ENCODE assay signal across 15 cellular contexts in the genomic region with DNA sequence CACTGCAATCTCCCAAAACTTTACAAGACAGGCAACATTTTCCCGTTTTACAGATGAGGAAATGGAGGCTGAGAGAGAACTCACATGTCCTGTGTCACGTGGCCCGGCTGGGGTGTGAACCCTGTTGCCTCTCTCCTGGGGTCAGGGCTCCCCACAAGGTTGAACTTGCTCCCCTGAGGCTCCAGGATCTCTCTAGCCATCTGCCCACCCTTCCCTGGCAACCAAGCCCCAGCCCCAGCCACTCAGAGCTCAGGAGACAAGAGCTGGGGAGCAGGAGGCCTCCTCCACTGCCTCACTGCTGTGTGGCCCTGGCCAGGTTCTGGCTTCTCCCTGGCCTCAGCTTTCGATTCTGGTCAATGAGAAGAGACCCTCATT. TPM values are rescaled to one million over a fixed set of nuclear protein-coding genes. Genes with fewer than 3 reads are reported as not detected.
DNase-seq lines count a peak whose midpoint lies in the region; ATAC-seq and TF ChIP-seq lines count a peak whose summit lies in the region.
"Had no signal": no experiment of that assay in that cellular context is flagged by ENCODE, and none has a peak within 500 bp of the region (broad histone marks: within the 10 kb centered on the region; RNA-seq: fewer than 3 reads in every experiment).

No MANE protein-coding gene starts in this region.

- intact Hi-C loops in sciatic nerve (cut with DNase I) = no loop called here

- TF ChIP-seq POLR2A in suprapubic skin (IDR thresholded peaks at IDR 0.05) = no peak

- POLR2A ChIA-PET in activated CD4-positive, alpha-beta T cell treated with anti-CD3 and anti-CD28 coated beads, Interleukin-2, amount 10 ng/mL, durations not matched to agents 7 days and 5 days (lab: Charles Lee) = no interaction called here

- no peak overlapping the region for H3K4me3 ChIP-seq in suprapubic skin

- peaks cover 48% of the 10 kb centered on the region for H3K4me1 ChIP-seq in suprapubic skin

- no peaks in the 10 kb centered on the region for H3K27me3 Mint-ChIP-seq in activated CD4-positive, alpha-beta T cell treated with anti-CD3 and anti-CD28 coated beads, Interleukin-2, amount 10 ng/mL, durations not matched to agents 7 days and 5 days
- H3K27me3 Mint-ChIP-seq in T-helper 2 cell treated with Interferon-gamma antibody and Interleukin-4, amounts not matched to agents 5 μg/mL and 100 μg/mL, for 36 hours (ENCODE audit: low read depth) = no peaks in the 10 kb centered on the region
- peaks cover 19 to 42% (median 42%) of the 10 kb centered on the region in 3 donors for H3K27me3 Mint-ChIP-seq in immature natural killer cell (ENCODE audit: low read depth in 3 of 3)

- no peak for TF ChIP-seq CTCF in suprapubic skin (IDR thresholded peaks at IDR 0.05)

- peaks cover 74% of the 10 kb centered on the region for H3K36me3 Mint-ChIP-seq in activated CD4-positive, alpha-beta T cell treated with anti-CD3 and anti-CD28 coated beads, Interleukin-2, amount 10 ng/mL, durations not matched to agents 7 days and 5 days (ENCODE audit: low read depth)
- H3K36me3 Mint-ChIP-seq in T-helper 2 cell treated with Interferon-gamma antibody and Interleukin-4, amounts not matched to agents 5 μg/mL and 100 μg/mL, for 36 hours (ENCODE audit: low read depth) = peaks cover 73% of the 10 kb centered on the region
- H3K36me3 Mint-ChIP-seq in immature natural killer cell = peaks cover 11 to 23% (median 17%) of the 10 kb centered on the region in 3 donors

- peak overlapping the region; percentile 68 for H3K4me3 Mint-ChIP-seq in activated CD4-positive, alpha-beta T cell treated with anti-CD3 and anti-CD28 coated beads, Interleukin-2, amount 10 ng/mL, durations not matched to agents 7 days and 5 days
- peak overlapping the region; percentile 87 for H3K4me3 Mint-ChIP-seq in T-helper 2 cell treated with Interferon-gamma antibody and Interleukin-4, amounts not matched to agents 5 μg/mL and 100 μg/mL, for 36 hours
- H3K4me3 Mint-ChIP-seq in immature natural killer cell = peak overlapping the region; percentile 62 to 88 (median 83)

- peaks cover 98% of the 10 kb centered on the region for H3K4me1 Mint-ChIP-seq in activated CD4-positive, alpha-beta T cell treated with anti-CD3 and anti-CD28 coated beads, Interleukin-2, amount 10 ng/mL, durations not matched to agents 7 days and 5 days
- H3K4me1 Mint-ChIP-seq in T-helper 2 cell treated with Interferon-gamma antibody and Interleukin-4, amounts not matched to agents 5 μg/mL and 100 μg/mL, for 36 hours (ENCODE audit: low read depth) = peaks cover 95% of the 10 kb centered on the region
- peaks cover 100% of the 10 kb centered on the region in 2 donors for H3K4me1 Mint-ChIP-seq in immature natural killer cell

- ATAC-seq in sciatic nerve (no peak), GM18861 (IDR thresholded peaks at IDR 0.05; ENCODE audit: unreplicated experiment) (no peak)

- TF ChIP-seq EP300 in suprapubic skin (IDR thresholded peaks at IDR 0.05) = no peak

- no peaks in the 10 kb centered on the region for H3K27me3 ChIP-seq in suprapubic skin

- peak overlapping the region; percentile 18 for H3K27ac ChIP-seq in suprapubic skin
- H3K27ac ChIP-seq: HL-60 had no signal

- CTCF ChIA-PET in activated CD4-positive, alpha-beta T cell treated with anti-CD3 and anti-CD28 coated beads, Interleukin-2, amount 10 ng/mL, durations not matched to agents 7 days and 5 days (lab: Charles Lee) = interaction anchor here (1.7 to 8.3 kb wide), 6 partner anchors 10 to 26 kb away, joined by 3 to 63 read pairs (median 8); a partner anchor contains a TSS

- peak overlapping the region; percentile 92 for H3K27ac Mint-ChIP-seq in activated CD4-positive, alpha-beta T cell treated with anti-CD3 and anti-CD28 coated beads, Interleukin-2, amount 10 ng/mL, durations not matched to agents 7 days and 5 days
- peak overlapping the region; percentile 94 for H3K27ac Mint-ChIP-seq in T-helper 2 cell treated with Interferon-gamma antibody and Interleukin-4, amounts not matched to agents 5 μg/mL and 100 μg/mL, for 36 hours
- H3K27ac Mint-ChIP-seq in immature natural killer cell = peak overlapping the region; percentile 95 to 100 (median 98)

- WGBS in suprapubic skin = 81% methylated on average over 3 of the region's 4 CpGs

- no peak for DNase-seq in activated CD4-positive, alpha-beta T cell treated with anti-CD3 and anti-CD28 coated beads, Interleukin-2, amount 10 ng/mL, durations not matched to agents 7 days and 5 days
- DNase-seq in activated CD4-positive, alpha-beta T cell treated with anti-CD3 and anti-CD28 coated beads, Interleukin-2, amount 50 U/mL, for 1 hour = no peak
- no peak for DNase-seq in T-helper 2 cell treated with Interferon-gamma antibody and Interleukin-4, amounts not matched to agents 5 μg/mL and 100 μg/mL, for 36 hours (ENCODE audit: low spot score)
- peak in 1 of 3 donors; percentile 12 for DNase-seq in immature natural killer cell
- no peak for DNase-seq in suprapubic skin (ENCODE audit: low spot score in 2 of 2)
- DNase-seq in sciatic nerve (ENCODE audit: low spot score) = no peak
- no peak for DNase-seq in NCI-H2196 (lab: John Stamatoyannopoulos, UW; ENCODE audit: unreplicated experiment)
- DNase-seq: activated gamma-delta T cell treated with Interleukin-2 at 50 U/mL for 16 hours; effector CD8-positive, alpha-beta T cell; GF-D8; head of caudate nucleus; NCI-H1436 had no signal

- no peaks in the 10 kb centered on the region for H3K9me3 Mint-ChIP-seq in activated CD4-positive, alpha-beta T cell treated with anti-CD3 and anti-CD28 coated beads, Interleukin-2, amount 10 ng/mL, durations not matched to agents 7 days and 5 days
- no peaks in the 10 kb centered on the region for H3K9me3 Mint-ChIP-seq in T-helper 2 cell treated with Interferon-gamma antibody and Interleukin-4, amounts not matched to agents 5 μg/mL and 100 μg/mL, for 36 hours
- peaks cover 0 to 1% (median 0%) of the 10 kb centered on the region in 6 donors for H3K9me3 Mint-ChIP-seq in immature natural killer cell

- no peaks in the 10 kb centered on the region for H3K36me3 ChIP-seq in suprapubic skin

- no peaks in the 10 kb centered on the region for H3K9me3 ChIP-seq in suprapubic skin

RNA-seq across cellular contexts. Expression of a gene that starts 11.8 kb away (rescaled TPM):
- total RNA-seq in activated CD4-positive, alpha-beta T cell treated with anti-CD3 and anti-CD28 coated beads, Interleukin-2, amount 10 ng/mL, durations not matched to agents 7 days and 5 days = 100 to 1,000 TPM; 481 to 584 TPM
- polyA plus RNA-seq in immature natural killer cell = 100 to 1,000 TPM; 464 to 744 (median 541) TPM
- total RNA-seq in suprapubic skin (10 to 100 TPM in 3 of 4 donors, 1 to 10 TPM in 1; 9.9 to 13.7 (median 12.2) TPM), sciatic nerve (65.0 TPM)

RNA-seq across cellular contexts. Expression of a gene that starts 22.4 kb away (rescaled TPM):
- total RNA-seq in activated CD4-positive, alpha-beta T cell treated with anti-CD3 and anti-CD28 coated beads, Interleukin-2, amount 10 ng/mL, durations not matched to agents 7 days and 5 days = not detected
- polyA plus RNA-seq in immature natural killer cell = not detected
- total RNA-seq in suprapubic skin (under 1 TPM in 1 of 4 donors, not detected in 3; 0.98 TPM), sciatic nerve (0.18 TPM)
- total RNA-seq: myocyte had no signal
